ENCODE assay signal across 8 cellular contexts in the genomic region with DNA sequence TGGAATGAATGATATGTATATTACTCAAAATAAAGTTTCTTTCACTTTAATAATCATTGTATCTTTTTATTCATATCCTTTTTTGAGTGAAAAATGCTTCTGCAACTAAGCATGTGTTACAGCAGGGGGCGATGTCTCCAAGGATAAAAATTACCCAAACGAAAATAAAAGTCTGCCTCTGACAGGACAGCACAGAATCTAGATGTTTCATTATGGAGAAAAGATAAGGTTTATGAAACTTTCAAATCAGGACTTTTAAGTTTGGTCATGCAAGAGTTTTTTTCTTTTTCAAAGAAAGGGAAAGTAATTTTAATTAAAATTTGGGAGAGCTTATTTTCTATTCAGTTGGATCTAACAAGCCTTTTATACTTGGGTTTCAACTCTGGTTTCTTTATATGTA. TPM values are rescaled to one million over a fixed set of nuclear protein-coding genes. Genes with fewer than 3 reads are reported as not detected.
A peak's percentile ranks its signal among the peaks of the same experiment; 100 is the strongest.
DNase-seq lines count a peak whose midpoint lies in the region; ATAC-seq and FAIRE-seq lines count a peak whose summit lies in the region.

No MANE protein-coding gene starts in this region.

- peak; percentile 61 for ATAC-seq in GM21529 (IDR thresholded peaks at IDR 0.05; ENCODE audit: unreplicated experiment)

- FAIRE-seq in frontal cortex (lab: Jason Lieb, UNC) = peak; percentile 99

- DNase-seq in NCI-H2081 (lab: John Stamatoyannopoulos, UW) (peak; percentile 28 to 58), NCI-H2081 treated with DMSO at 0.1 percent for 48 hours (lab: John Stamatoyannopoulos, UW) (no peak), NCI-H1105 (lab: John Stamatoyannopoulos, UW) (peak; percentile 12), frontal cortex (ENCODE audit: low spot score in 2 of 2) (peak; percentile 19 to 35), pulmonary artery endothelial cell (ENCODE audit: low read depth, low spot score) (peak; percentile 47)
- peak; percentile 15 for DNase-seq in activated CD4-positive, alpha-beta T cell treated with anti-CD3 and anti-CD28 coated beads, Interleukin-2, amount 50 U/mL, for 1 hour
- DNase-seq in activated CD8-positive, alpha-beta memory T cell treated with anti-CD3 and anti-CD28 coated beads for 24 hours = no peak

RNA-seq across cellular contexts. Expression of a gene that starts 48.4 kb away (rescaled TPM):
- 15.9 TPM for total RNA-seq in frontal cortex
- total RNA-seq in pulmonary artery endothelial cell = 94.1 and 106 TPM in 2 replicates

Comparison
In these comparisons a context has a peak if more than half of its experiments do, and no peak if none do; other contexts are left out.
1. DNase-seq: peak in NCI-H2081 (2 of 2), NCI-H1105 (single experiment), activated CD4-positive, alpha-beta T cell treated with anti-CD3 and anti-CD28 coated beads, Interleukin-2, amount 50 U/mL, for 1 hour (single experiment), frontal cortex (2 of 2) and pulmonary artery endothelial cell (single experiment); none in NCI-H2081 treated with DMSO at 0.1 percent for 48 hours (single experiment) and activated CD8-positive, alpha-beta memory T cell treated with anti-CD3 and anti-CD28 coated beads for 24 hours (single experiment).